Comparison of ENCODE assay signal across 25 cellular contexts in genomic region chr3:173617490-173617889, GRCh38.
DNase-seq lines count a peak whose midpoint lies in the region; ATAC-seq and TF ChIP-seq lines count a peak whose summit lies in the region.
"Had no signal": no experiment of that assay in that cellular context is flagged by ENCODE, and none has a peak within 500 bp of the region (broad histone marks: within the 10 kb centered on the region; RNA-seq: fewer than 3 reads in every experiment).

No MANE protein-coding gene starts in this region.

- H3K27ac Mint-ChIP-seq in activated CD4-positive, alpha-beta T cell treated with anti-CD3 and anti-CD28 coated beads for 36 hours: no peak overlapping the region
- H3K27ac Mint-ChIP-seq: activated CD4-positive, alpha-beta memory T cell treated with anti-CD3 and anti-CD28 coated beads, Interleukin-2, amount 10 ng/mL, durations not matched to agents 7 days and 5 days; H9; stimulated activated naive CD8-positive, alpha-beta T cell treated with anti-CD3 and anti-CD28 coated beads, Interleukin-15, amount 100 ng/mL, for 72 hours; WTC11 had no signal

- H3K36me3 ChIP-seq in heart right ventricle: no peaks in the 10 kb centered on the region
- no peaks in the 10 kb centered on the region for H3K36me3 ChIP-seq in stomach
- H3K36me3 ChIP-seq: SJSA1 had no signal

- H3K9me3 ChIP-seq in heart right ventricle: peaks cover 0 to 2% (median 0%) of the 10 kb centered on the region in 11 donors
- no peaks in the 10 kb centered on the region for H3K9me3 ChIP-seq in stomach
- H3K9me3 ChIP-seq: psoas muscle, SJSA1 had no signal

- ATAC-seq in heart right ventricle (peak; percentile 78 to 97 (median 93)), HG02571 (IDR thresholded peaks at IDR 0.05; ENCODE audit: unreplicated experiment) (no peak), GM21515 (IDR thresholded peaks at IDR 0.05; ENCODE audit: unreplicated experiment) (no peak)
- ATAC-seq in activated CD4-positive, alpha-beta T cell treated with anti-CD3 and anti-CD28 coated beads for 36 hours: no peak
- ATAC-seq: foreskin keratinocyte; K562; Panc1; stimulated activated naive CD8-positive, alpha-beta T cell treated with anti-CD3 and anti-CD28 coated beads, Interleukin-15, amount 100 ng/mL, for 72 hours; WTC11 had no signal

- H3K27me3 ChIP-seq in heart right ventricle (no peaks in the 10 kb centered on the region), stomach (no peaks in the 10 kb centered on the region)
- H3K27me3 ChIP-seq: SJSA1 had no signal

- H3K27ac ChIP-seq in heart right ventricle: peak overlapping the region in 5 of 10 donors; percentile 51 to 63 (median 54)
- no peak overlapping the region for H3K27ac ChIP-seq in stomach
- H3K27ac ChIP-seq: epithelial cell of prostate, foreskin keratinocyte, psoas muscle, SJSA1 had no signal

- intact Hi-C loops in heart right ventricle (cut with DNase I) (loop anchor here in 2 of 10 donors (5.0 kb wide), 1 partner anchor 45 kb away; no protein-coding TSS in a partner anchor), stomach (cut with DNase I; ENCODE audit: low total_unique reads) (no loop called here)
- intact Hi-C loops in activated CD4-positive, alpha-beta T cell treated with anti-CD3 and anti-CD28 coated beads for 36 hours (cut with DNase I, micrococcal nuclease): no loop called here

- POLR2A ChIA-PET in activated CD4-positive, alpha-beta T cell treated with anti-CD3 and anti-CD28 coated beads for 36 hours (lab: Charles Lee): no interaction called here

- H3K4me3 ChIP-seq in heart right ventricle (no peak overlapping the region), stomach (no peak overlapping the region)
- H3K4me3 ChIP-seq: K562, psoas muscle, SJSA1 had no signal

- no peaks in the 10 kb centered on the region for H3K36me3 Mint-ChIP-seq in activated CD4-positive, alpha-beta T cell treated with anti-CD3 and anti-CD28 coated beads for 36 hours (ENCODE audit: low read depth)
- H3K36me3 Mint-ChIP-seq: WTC11 had no signal

- peaks cover 2% of the 10 kb centered on the region for H3K9me3 Mint-ChIP-seq in activated CD4-positive, alpha-beta T cell treated with anti-CD3 and anti-CD28 coated beads for 36 hours (ENCODE audit: low read depth)
- H3K9me3 Mint-ChIP-seq: activated CD4-positive, alpha-beta memory T cell treated with anti-CD3 and anti-CD28 coated beads, Interleukin-2, amount 10 ng/mL, durations not matched to agents 7 days and 5 days; H9; WTC11 had no signal

- H3K4me3 Mint-ChIP-seq in activated CD4-positive, alpha-beta T cell treated with anti-CD3 and anti-CD28 coated beads for 36 hours: no peak overlapping the region
- H3K4me3 Mint-ChIP-seq: activated CD4-positive, alpha-beta memory T cell treated with anti-CD3 and anti-CD28 coated beads, Interleukin-2, amount 10 ng/mL, durations not matched to agents 7 days and 5 days; H9; neural crest cell; stimulated activated naive CD8-positive, alpha-beta T cell treated with anti-CD3 and anti-CD28 coated beads, Interleukin-15, amount 100 ng/mL, for 72 hours; WTC11 had no signal

- no peaks in the 10 kb centered on the region for H3K27me3 Mint-ChIP-seq in activated CD4-positive, alpha-beta T cell treated with anti-CD3 and anti-CD28 coated beads for 36 hours
- H3K27me3 Mint-ChIP-seq: activated CD4-positive, alpha-beta memory T cell treated with anti-CD3 and anti-CD28 coated beads, Interleukin-2, amount 10 ng/mL, durations not matched to agents 7 days and 5 days; stimulated activated naive CD8-positive, alpha-beta T cell treated with anti-CD3 and anti-CD28 coated beads, Interleukin-15, amount 100 ng/mL, for 72 hours had no signal

- H3K4me1 Mint-ChIP-seq in activated CD4-positive, alpha-beta T cell treated with anti-CD3 and anti-CD28 coated beads for 36 hours: no peaks in the 10 kb centered on the region
- H3K4me1 Mint-ChIP-seq: activated CD4-positive, alpha-beta memory T cell treated with anti-CD3 and anti-CD28 coated beads, Interleukin-2, amount 10 ng/mL, durations not matched to agents 7 days and 5 days; neural crest cell; stimulated activated naive CD8-positive, alpha-beta T cell treated with anti-CD3 and anti-CD28 coated beads, Interleukin-15, amount 100 ng/mL, for 72 hours had no signal

- TF ChIP-seq CTCF in heart right ventricle (IDR thresholded peaks at IDR 0.05) (no peak), stomach (IDR thresholded peaks at IDR 0.05) (no peak)

- WGBS in heart right ventricle, 2 donors: 43 to 47% methylated on average over 5 of the region's 5 CpGs
- 27 to 56% (median 34%) methylated on average over 5 of the region's 5 CpGs for WGBS in stomach, 5 donors

- TF ChIP-seq POLR2A in stomach (IDR thresholded peaks at IDR 0.05): no peak

- H3K4me1 ChIP-seq in heart right ventricle (peaks cover 0 to 21% (median 0%) of the 10 kb centered on the region in 9 donors), stomach (peaks cover 0 to 19% (median 0%) of the 10 kb centered on the region in 4 donors)
- H3K4me1 ChIP-seq: foreskin keratinocyte, psoas muscle, SJSA1 had no signal

- CTCF ChIA-PET in activated CD4-positive, alpha-beta T cell treated with anti-CD3 and anti-CD28 coated beads for 36 hours (lab: Charles Lee): no interaction called here

- peak; percentile 83 for DNase-seq in NCI-H1105 (lab: John Stamatoyannopoulos, UW)
- peak; percentile 77 to 94 for DNase-seq in NCI-H446 (lab: John Stamatoyannopoulos, UW)
- peak; percentile 52 to 69 for DNase-seq in heart right ventricle
- DNase-seq in stomach: peak; percentile 36
- DNase-seq in NCI-H748 treated with DMSO at 0.1 percent for 48 hours (lab: John Stamatoyannopoulos, UW): no peak
- DNase-seq in activated CD4-positive, alpha-beta T cell treated with anti-CD3 and anti-CD28 coated beads for 36 hours: no peak
- DNase-seq: activated CD4-positive, alpha-beta memory T cell treated with anti-CD3 and anti-CD28 coated beads, Interleukin-2, amount 10 ng/mL, durations not matched to agents 7 days and 5 days; amniotic stem cell; central memory CD4-positive, alpha-beta T cell; foreskin keratinocyte; H9; hypothalamus; MV-4-11; psoas muscle; small intestine; stimulated activated CD4-positive, alpha-beta T cell treated with anti-CD3 and anti-CD28 coated beads, Interleukin-4, amount 100 ng/mL, for 1 hour; stimulated activated naive CD8-positive, alpha-beta T cell treated with anti-CD3 and anti-CD28 coated beads, Interleukin-15, amount 100 ng/mL, for 72 hours had no signal

- no peak for TF ChIP-seq EP300 in stomach (IDR thresholded peaks at IDR 0.05)

Comparison
In these comparisons a context has a peak if more than half of its experiments do, and no peak if none do; other contexts are left out.
1. DNase-seq: peak in NCI-H1105 (single experiment), NCI-H446 (2 of 2), heart right ventricle (2 of 2) and stomach (single experiment); none in NCI-H748 treated with DMSO at 0.1 percent for 48 hours (single experiment) and activated CD4-positive, alpha-beta T cell treated with anti-CD3 and anti-CD28 coated beads for 36 hours (single experiment).
2. ATAC-seq: peak in heart right ventricle (8 of 8); none in HG02571 (single experiment), GM21515 (single experiment) and activated CD4-positive, alpha-beta T cell treated with anti-CD3 and anti-CD28 coated beads for 36 hours (single experiment).